ENCODE assay signal across 8 cellular contexts in the genomic region with DNA sequence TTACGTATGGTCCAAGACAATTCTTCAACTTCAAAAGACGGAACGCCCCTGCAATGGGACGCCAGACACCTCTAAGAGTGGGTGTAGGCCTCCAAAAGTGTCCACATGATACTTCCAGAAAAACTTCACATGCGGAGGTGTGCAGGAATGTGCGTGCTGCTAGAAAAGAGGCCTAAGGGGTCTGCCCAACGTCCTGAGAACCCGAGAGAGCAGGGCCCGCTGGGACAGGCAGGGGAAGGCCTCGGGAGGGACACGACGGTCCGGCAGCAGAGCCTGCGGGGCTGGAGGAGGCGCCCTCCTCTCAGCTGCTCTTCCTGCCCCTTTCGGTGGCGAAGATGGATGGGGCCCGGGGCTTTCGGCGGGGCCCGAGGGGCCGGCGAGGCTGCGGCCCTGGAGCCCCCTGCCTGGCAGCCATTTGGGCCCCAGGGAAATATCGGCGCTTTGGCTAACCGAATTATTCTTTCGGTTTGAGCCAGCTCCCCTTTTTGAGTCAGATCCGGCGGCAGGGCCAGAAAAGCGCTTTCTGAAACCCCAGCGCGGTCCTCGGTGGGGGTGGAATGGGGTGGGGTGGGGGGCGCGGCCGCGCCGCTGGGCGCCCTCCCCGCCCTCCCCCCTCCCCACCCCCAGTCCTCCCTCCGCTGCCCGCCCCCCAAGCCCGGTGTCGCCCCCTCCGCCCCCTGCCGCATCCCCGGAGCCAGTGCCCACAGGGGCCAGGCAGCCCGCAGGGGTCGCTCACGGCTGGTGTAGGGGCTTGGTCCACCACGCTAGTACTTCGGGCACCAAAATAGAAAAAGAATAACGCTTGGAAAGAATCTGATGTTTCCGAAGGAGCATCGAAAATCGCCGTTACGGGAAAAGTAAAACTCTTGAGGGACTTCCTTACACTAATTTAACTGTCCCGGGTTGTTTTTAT. TPM values are rescaled to one million over a fixed set of nuclear protein-coding genes. Genes with fewer than 3 reads are reported as not detected.
A peak's percentile ranks its signal among the peaks of the same experiment; 100 is the strongest.
DNase-seq lines count a peak whose midpoint lies in the region; ATAC-seq, FAIRE-seq and TF ChIP-seq lines count a peak whose summit lies in the region.

No MANE protein-coding gene starts in this region.

- FAIRE-seq in GM12892 (lab: Jason Lieb, UNC), result peak; percentile 87
- no peak for FAIRE-seq in small intestine (lab: Jason Lieb, UNC)
- FAIRE-seq in H54 (lab: Jason Lieb, UNC), result no peak

- 11 to 20% (median 18%) methylated on average over 48 to 60 of the region's 60 CpGs for WGBS in small intestine, 3 donors

- no peaks in the 10 kb centered on the region for H3K9me3 Mint-ChIP-seq in activated T-helper 17 cell treated with anti-CD3 and anti-CD28 coated beads, Interleukin-2, amount 50 U/mL, for 72 hours

- H3K27ac ChIP-seq in HUES6 (ENCODE audit: low read depth, low read length) (no peak overlapping the region), right atrium auricular region (peak overlapping the region; percentile 81 to 91), small intestine (ENCODE audit: low read depth in 1 of 2, low read length in 1 of 2) (peak overlapping the region; percentile 42 to 90)

- H3K36me3 ChIP-seq in HUES6 (ENCODE audit: control insufficient read depth, insufficient read depth, low read length) (no peaks in the 10 kb centered on the region), right atrium auricular region (no peaks in the 10 kb centered on the region), small intestine (ENCODE audit: control insufficient read depth in 2 of 2, insufficient read depth in 2 of 2, low read length in 2 of 2) (no peaks in the 10 kb centered on the region)

- H3K27me3 Mint-ChIP-seq in activated T-helper 17 cell treated with anti-CD3 and anti-CD28 coated beads, Interleukin-2, amount 50 U/mL, for 72 hours, result no peaks in the 10 kb centered on the region

- H3K27ac Mint-ChIP-seq in activated T-helper 17 cell treated with anti-CD3 and anti-CD28 coated beads, Interleukin-2, amount 50 U/mL, for 72 hours, result peak overlapping the region; percentile 96

- H3K9ac ChIP-seq in HUES6 (ENCODE audit: low read length), result no peak overlapping the region

- ATAC-seq in activated T-helper 17 cell treated with anti-CD3 and anti-CD28 coated beads, Interleukin-2, amount 50 U/mL, for 72 hours (replicated peaks), result peak; percentile 22

- peak; percentile 79 for DNase-seq in GM12892 (ENCODE audit: insufficient read length)
- DNase-seq in right atrium auricular region (ENCODE audit: low spot score), result no peak
- no peak for DNase-seq in small intestine
- DNase-seq in globus pallidus (ENCODE audit: low spot score), result no peak
- no peak for DNase-seq in cerebellum (ENCODE audit: low spot score)
- no peak for DNase-seq in H54 (ENCODE audit: insufficient read length, low spot score)

- H3K4me1 ChIP-seq in HUES6 (ENCODE audit: control insufficient read depth, insufficient read depth, low read length) (peaks cover 22% of the 10 kb centered on the region; the same call in 1 of the 2 replicates), right atrium auricular region (peaks cover 0 to 55% of the 10 kb centered on the region in 2 donors), small intestine (ENCODE audit: control insufficient read depth in 2 of 2, insufficient read depth in 1 of 2, low read depth in 1 of 2, low read length in 1 of 2) (peaks cover 0 to 5% of the 10 kb centered on the region in 2 donors)

- H3K4me3 ChIP-seq in HUES6 (ENCODE audit: low read depth, low read length) (peak overlapping the region; percentile 44), right atrium auricular region (peak overlapping the region; percentile 41 to 64), small intestine (ENCODE audit: low read depth in 1 of 2, low read length in 2 of 2) (peak overlapping the region; percentile 43 to 47)

- H3K4me1 Mint-ChIP-seq in activated T-helper 17 cell treated with anti-CD3 and anti-CD28 coated beads, Interleukin-2, amount 50 U/mL, for 72 hours, result peaks cover 69% of the 10 kb centered on the region

- H3K9me3 ChIP-seq in HUES6 (ENCODE audit: control insufficient read depth, insufficient read depth, low read depth, low read length), result no peaks in the 10 kb centered on the region
- H3K9me3 ChIP-seq in right atrium auricular region, result no peaks in the 10 kb centered on the region
- H3K9me3 ChIP-seq in small intestine (ENCODE audit: control insufficient read depth, low read depth), result no peaks in the 10 kb centered on the region

- H3K36me3 Mint-ChIP-seq in activated T-helper 17 cell treated with anti-CD3 and anti-CD28 coated beads, Interleukin-2, amount 50 U/mL, for 72 hours (ENCODE audit: low read depth), result no peaks in the 10 kb centered on the region

- TF ChIP-seq POLR2A in GM12892 (IDR thresholded peaks at IDR 0.05; ENCODE audit: low read depth, low read length), result peak; percentile 61; the same call in 1 of the 2 replicates
- TF ChIP-seq POLR2A in H54 (IDR thresholded peaks at IDR 0.05; ENCODE audit: low read depth, low read length), result no peak

- peak overlapping the region; percentile 85 for H3K4me3 Mint-ChIP-seq in activated T-helper 17 cell treated with anti-CD3 and anti-CD28 coated beads, Interleukin-2, amount 50 U/mL, for 72 hours

- TF ChIP-seq CTCF in right atrium auricular region (IDR thresholded peaks at IDR 0.05), result peak; percentile 17 to 71

- H3K27me3 ChIP-seq in HUES6 (ENCODE audit: control insufficient read depth, insufficient read depth, low read length) (peaks cover 50% of the 10 kb centered on the region), right atrium auricular region (no peaks in the 10 kb centered on the region), small intestine (ENCODE audit: control insufficient read depth in 2 of 2, insufficient read depth in 2 of 2, low read length in 2 of 2) (no peaks in the 10 kb centered on the region)

RNA-seq across cellular contexts. Expression of a gene that starts 9.2 kb away (rescaled TPM):
- polyA plus RNA-seq in GM12892 (2012; ENCODE audit: missing spikeins), result 32.9 TPM
- 100 to 1,000 TPM; 181 to 252 TPM for total RNA-seq in activated T-helper 17 cell treated with anti-CD3 and anti-CD28 coated beads, Interleukin-2, amount 50 U/mL, for 72 hours
- total RNA-seq in right atrium auricular region, result 10 to 100 TPM; 17.1 to 52.6 TPM
- 10 to 100 TPM in 1 of 3 donors, 1 to 10 TPM in 2; 2.9 to 15.2 (median 8.6) TPM for polyA plus RNA-seq in small intestine
- total RNA-seq in cerebellum, result 2.6 TPM

RNA-seq across cellular contexts. Expression of a gene that starts 22.2 kb away (rescaled TPM):
- polyA plus RNA-seq in GM12892 (2012; ENCODE audit: missing spikeins), result 1.1 TPM
- 1 to 10 TPM in 1 of 2 donors, under 1 TPM in 1; 0.91 to 3.4 TPM for total RNA-seq in activated T-helper 17 cell treated with anti-CD3 and anti-CD28 coated beads, Interleukin-2, amount 50 U/mL, for 72 hours
- total RNA-seq in right atrium auricular region (not detected), cerebellum (not detected)
- 1 to 10 TPM in 2 of 3 donors, under 1 TPM in 1; 0.61 to 6.2 (median 3.1) TPM for polyA plus RNA-seq in small intestine
